In genomic region chr10:93496322-93497041, GRCh38 we compare ENCODE assay signal across 8 cellular contexts. TPM values are rescaled to one million over a fixed set of nuclear protein-coding genes. Genes with fewer than 3 reads are reported as not detected.
DNase-seq lines count a peak whose midpoint lies in the region; ATAC-seq, FAIRE-seq and TF ChIP-seq lines count a peak whose summit lies in the region.

Gene CEP55 (plus strand): TSS chr10:93496612. CDS start chr10:93500052, 3,440 bp downstream.

- H3K4me1 ChIP-seq in heart left ventricle = peaks cover 0 to 15% (median 7%) of the 10 kb centered on the region in 12 donors

- peak within 1 kb of the TSS in 8 of 12 donors; percentile 8 to 71 (median 34) for H3K27ac ChIP-seq in heart left ventricle

- H3K4me3 Mint-ChIP-seq in activated naive CD8-positive, alpha-beta T cell treated with anti-CD3 and anti-CD28 coated beads, Interleukin-2, amount 50 U/mL, for 24 hours = peak within 1 kb of the TSS; percentile 88

- intact Hi-C loops in heart left ventricle (cut with DNase I) = no loop called here
- intact Hi-C loops in posterior vena cava (cut with DNase I) = no loop called here

- ATAC-seq in HG02840 (IDR thresholded peaks at IDR 0.05; ENCODE audit: low FRiP score, unreplicated experiment) (peak; percentile 99), heart left ventricle (peak; percentile 100)
- peak; percentile 99 for ATAC-seq in activated naive CD8-positive, alpha-beta T cell treated with anti-CD3 and anti-CD28 coated beads, Interleukin-2, amount 50 U/mL, for 24 hours

- H3K27ac Mint-ChIP-seq in activated naive CD8-positive, alpha-beta T cell treated with anti-CD3 and anti-CD28 coated beads, Interleukin-2, amount 50 U/mL, for 24 hours = peak within 1 kb of the TSS; percentile 79

- no peaks in the 10 kb centered on the region for H3K27me3 ChIP-seq in heart left ventricle

- TF ChIP-seq CTCF in heart left ventricle (IDR thresholded peaks at IDR 0.05) = peak in 1 of 12 donors; percentile 14

- FAIRE-seq in GM12892 (lab: Jason Lieb, UNC) = peak; percentile 98

- TF ChIP-seq POLR2A in GM12892 (IDR thresholded peaks at IDR 0.05; ENCODE audit: low read depth, low read length) (peak; percentile 76; the same call in 1 of the 2 replicates), heart left ventricle (IDR thresholded peaks at IDR 0.05) (peak in 1 of 2 donors; percentile 49)

- no peaks in the 10 kb centered on the region for H3K36me3 ChIP-seq in heart left ventricle

- peaks cover 21% of the 10 kb centered on the region for H3K36me3 Mint-ChIP-seq in activated naive CD8-positive, alpha-beta T cell treated with anti-CD3 and anti-CD28 coated beads, Interleukin-2, amount 50 U/mL, for 24 hours (ENCODE audit: low read depth)

- H3K9me3 ChIP-seq in heart left ventricle = no peaks in the 10 kb centered on the region

- DNase-seq in GM12892 (ENCODE audit: insufficient read length) (peak; percentile 75), NCI-H1436 treated with DMSO at 0.1 percent for 48 hours (lab: John Stamatoyannopoulos, UW) (peak; percentile 79), T follicular helper cell (ENCODE audit: low read depth) (peak; percentile 94), heart left ventricle (peak; percentile 94 to 98 (median 95)), posterior vena cava (ENCODE audit: low spot score) (peak; percentile 98), ureter (ENCODE audit: low spot score) (peak; percentile 95)
- DNase-seq in activated naive CD8-positive, alpha-beta T cell treated with anti-CD3 and anti-CD28 coated beads, Interleukin-2, amount 50 U/mL, for 24 hours = peak; percentile 95

- H3K9me3 Mint-ChIP-seq in activated naive CD8-positive, alpha-beta T cell treated with anti-CD3 and anti-CD28 coated beads, Interleukin-2, amount 50 U/mL, for 24 hours = no peaks in the 10 kb centered on the region

- H3K4me1 Mint-ChIP-seq in activated naive CD8-positive, alpha-beta T cell treated with anti-CD3 and anti-CD28 coated beads, Interleukin-2, amount 50 U/mL, for 24 hours = peaks cover 26% of the 10 kb centered on the region

- H3K4me3 ChIP-seq in heart left ventricle = peak within 1 kb of the TSS; percentile 28 to 86 (median 72)

- 1 to 2% (median 1%) methylated on average over 58 to 68 of the region's 68 CpGs for WGBS in heart left ventricle, 4 donors

- H3K27me3 Mint-ChIP-seq in activated naive CD8-positive, alpha-beta T cell treated with anti-CD3 and anti-CD28 coated beads, Interleukin-2, amount 50 U/mL, for 24 hours = peaks cover 10% of the 10 kb centered on the region

RNA-seq across cellular contexts. Expression of gene CEP55, which starts in this region (rescaled TPM):
- 26.9 TPM for polyA plus RNA-seq in GM12892 (2012; ENCODE audit: missing spikeins)
- total RNA-seq in heart left ventricle (1 to 10 TPM in 2 of 9 donors, under 1 TPM in 3, not detected in 4; 0.25 to 7.3 (median 0.79) TPM), posterior vena cava (1 to 10 TPM in 1 of 2 donors, under 1 TPM in 1; 0.48 to 1.1 TPM), ureter (0.89 TPM)
- under 1 TPM in 1 of 2 donors, not detected in 1; 0.19 TPM for polyA plus RNA-seq in heart left ventricle

Comparison
In these comparisons a context has a peak if more than half of its experiments do, and no peak if none do; other contexts are left out.
1. Peak in every context shown above with its lines: DNase-seq, ATAC-seq, H3K4me3 ChIP-seq and H3K27ac ChIP-seq.
2. Peak in DNase-seq in ureter; RNA of the gene not detected or under 1 TPM.